ENCODE assay signal across 18 cellular contexts in genomic region chr2:8653485-8653884, GRCh38. TPM values are rescaled to one million over a fixed set of nuclear protein-coding genes. Genes with fewer than 3 reads are reported as not detected.
DNase-seq lines count a peak whose midpoint lies in the region; ATAC-seq and TF ChIP-seq lines count a peak whose summit lies in the region.
"Had no signal": no experiment of that assay in that cellular context is flagged by ENCODE, and none has a peak within 500 bp of the region (broad histone marks: within the 10 kb centered on the region; RNA-seq: fewer than 3 reads in every experiment).

No MANE protein-coding gene starts in this region.

- ATAC-seq in GM19467 (IDR thresholded peaks at IDR 0.05; ENCODE audit: unreplicated experiment) = peak; percentile 58
- no peak for ATAC-seq in sciatic nerve
- ATAC-seq in psoas muscle = no peak
- ATAC-seq in HG03442 (IDR thresholded peaks at IDR 0.05; ENCODE audit: unreplicated experiment) = no peak
- ATAC-seq in activated CD4-positive, CD25-positive, alpha-beta regulatory T cell treated with anti-CD3 and anti-CD28 coated beads, Interleukin-2, amount 50 U/mL, for 24 hours = no peak
- ATAC-seq: activated CD4-positive, alpha-beta T cell treated with anti-CD3 and anti-CD28 coated beads for 36 hours; mucosa of descending colon had no signal

- H3K4me3 ChIP-seq in psoas muscle = no peak overlapping the region
- H3K4me3 ChIP-seq: GM23248, mucosa of descending colon, SJCRH30, skin epidermis, tibial nerve had no signal

- peak; percentile 41 for DNase-seq in NCI-H1436 treated with DMSO at 0.1 percent for 48 hours (lab: John Stamatoyannopoulos, UW)
- DNase-seq in glomerular visceral epithelial cell (ENCODE audit: extremely low spot score) = peak; percentile 38
- peak; percentile 46 for DNase-seq in sciatic nerve (ENCODE audit: low spot score)
- no peak for DNase-seq in psoas muscle
- no peak for DNase-seq in GM20000 (ENCODE audit: low spot score)
- DNase-seq: activated CD4-positive, alpha-beta T cell treated with anti-CD3 and anti-CD28 coated beads for 36 hours; brain microvascular endothelial cell; DMS53; GM23248; KG1; mucosa of descending colon; NCI-H1417 treated with DMSO at 0.1 percent for 48 hours had no signal

- no peaks in the 10 kb centered on the region for H3K27me3 ChIP-seq in psoas muscle (ENCODE audit: insufficient read depth in 3 of 3, low read length in 2 of 3)
- H3K27me3 ChIP-seq: brain microvascular endothelial cell, tibial nerve had no signal

- TF ChIP-seq CTCF in psoas muscle (IDR thresholded peaks at IDR 0.05) (no peak), GM20000 (IDR thresholded peaks at IDR 0.05; ENCODE audit: extremely low read depth, missing control alignments) (no peak)

- no peak overlapping the region for H3K27ac ChIP-seq in psoas muscle
- H3K27ac ChIP-seq: brain microvascular endothelial cell, GM23248, SJCRH30, skin epidermis, tibial nerve had no signal

- H3K4me1 ChIP-seq in psoas muscle = no peaks in the 10 kb centered on the region
- H3K4me1 ChIP-seq: tibial nerve had no signal

- H3K9me3 ChIP-seq in psoas muscle = no peaks in the 10 kb centered on the region
- H3K9me3 ChIP-seq: mucosa of descending colon, SJCRH30, tibial nerve had no signal

- 59 to 68% (median 60%) methylated on average over 7 of the region's 7 CpGs for WGBS in psoas muscle, 3 donors

- H3K36me3 ChIP-seq in psoas muscle (ENCODE audit: insufficient read depth in 1 of 2, low read depth in 1 of 2) = no peaks in the 10 kb centered on the region
- H3K36me3 ChIP-seq: brain microvascular endothelial cell, SJCRH30, tibial nerve had no signal

- intact Hi-C loops in sciatic nerve (cut with DNase I) (no loop called here), psoas muscle (cut with DNase I) (no loop called here)

RNA-seq across cellular contexts. Expression of gene ID2, which starts 28.4 kb away (rescaled TPM):
- total RNA-seq in sciatic nerve = 95.8 TPM
- 10 to 100 TPM in 2 of 4 donors, 1 to 10 TPM in 2; 4.1 to 15.4 (median 11.8) TPM for total RNA-seq in psoas muscle
- polyA plus RNA-seq in psoas muscle = 10 to 100 TPM in 2 of 3 donors, 1 to 10 TPM in 1; 7.7 to 33.0 (median 19.5) TPM

Comparison
In these comparisons a context has a peak if more than half of its experiments do, and no peak if none do; other contexts are left out.
1. DNase-seq: peak in NCI-H1436 treated with DMSO at 0.1 percent for 48 hours (single experiment), glomerular visceral epithelial cell (single experiment) and sciatic nerve (single experiment); none in psoas muscle (0 of 2) and GM20000 (single experiment).